ENCODE assay signal across 1 cellular context in genomic region chr5:31889131-31889561, GRCh38.
TF ChIP-seq lines count a peak whose summit lies in the region.

No MANE protein-coding gene starts in this region.

TF ChIP-seq in GM23338, 12 proteins besides CTCF, POLR2A, EP300 and RAD21 (continued from another document):
- TF ChIP-seq REST (IDR thresholded peaks at IDR 0.05; ENCODE audit: unreplicated experiment) (no peak), STAT1 (IDR thresholded peaks at IDR 0.05; ENCODE audit: unreplicated experiment) (no peak)
